8 cellular contexts compared by ENCODE assay signal in the genomic region with DNA sequence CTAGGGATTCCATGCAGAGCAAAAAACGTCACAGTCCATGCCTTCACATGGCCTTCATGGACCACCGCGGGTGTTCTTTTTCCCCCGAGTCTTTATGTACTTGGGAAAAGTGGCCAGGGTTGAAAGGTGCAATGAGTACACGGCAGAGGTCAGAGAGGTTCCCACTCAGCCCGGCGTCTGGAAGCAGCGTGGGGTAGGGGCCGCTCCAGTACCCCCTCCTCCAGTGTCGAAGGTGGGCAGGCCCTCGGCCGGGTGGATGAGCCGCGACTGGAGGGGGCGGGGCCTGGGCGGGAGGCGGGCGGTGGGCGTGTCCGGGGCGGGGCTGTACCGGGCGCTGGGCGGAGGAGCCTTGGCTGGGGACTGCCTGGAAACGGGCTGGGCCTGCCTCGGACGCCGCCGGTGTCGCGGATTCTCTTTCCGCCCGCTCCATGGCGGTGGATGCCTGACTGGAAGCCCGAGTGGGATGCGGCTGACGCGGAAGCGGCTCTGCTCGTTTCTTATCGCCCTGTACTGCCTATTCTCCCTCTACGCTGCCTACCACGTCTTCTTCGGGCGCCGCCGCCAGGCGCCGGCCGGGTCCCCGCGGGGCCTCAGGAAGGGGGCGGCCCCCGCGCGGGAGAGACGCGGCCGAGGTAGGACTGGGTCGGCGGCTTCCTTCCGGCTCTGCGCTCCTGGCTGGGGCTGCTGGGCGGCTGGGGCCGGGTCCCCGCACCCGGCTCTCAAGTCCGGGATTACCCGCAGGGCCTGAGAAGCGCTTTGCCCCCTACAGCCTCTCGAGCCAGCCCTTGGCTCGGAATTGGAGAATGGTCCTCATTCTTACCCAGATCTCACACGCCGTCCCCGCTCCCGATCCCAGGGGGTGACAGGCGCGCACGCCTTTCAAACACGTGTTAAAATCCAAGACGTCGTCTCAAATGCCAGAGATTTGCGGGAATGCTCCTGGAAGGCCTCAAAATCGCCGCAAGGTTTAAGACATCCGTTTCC. TPM values are rescaled to one million over a fixed set of nuclear protein-coding genes. Genes with fewer than 3 reads are reported as not detected.
DNase-seq lines count a peak whose midpoint lies in the region; ATAC-seq, FAIRE-seq and TF ChIP-seq lines count a peak whose summit lies in the region.

A gene with protein sequence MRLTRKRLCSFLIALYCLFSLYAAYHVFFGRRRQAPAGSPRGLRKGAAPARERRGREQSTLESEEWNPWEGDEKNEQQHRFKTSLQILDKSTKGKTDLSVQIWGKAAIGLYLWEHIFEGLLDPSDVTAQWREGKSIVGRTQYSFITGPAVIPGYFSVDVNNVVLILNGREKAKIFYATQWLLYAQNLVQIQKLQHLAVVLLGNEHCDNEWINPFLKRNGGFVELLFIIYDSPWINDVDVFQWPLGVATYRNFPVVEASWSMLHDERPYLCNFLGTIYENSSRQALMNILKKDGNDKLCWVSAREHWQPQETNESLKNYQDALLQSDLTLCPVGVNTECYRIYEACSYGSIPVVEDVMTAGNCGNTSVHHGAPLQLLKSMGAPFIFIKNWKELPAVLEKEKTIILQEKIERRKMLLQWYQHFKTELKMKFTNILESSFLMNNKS (plus strand): TSS at position 412 of the 984 bp plus-strand sequence. CDS start 52 bp downstream, at position 464.

- H3K9me3 Mint-ChIP-seq in activated CD4-positive, alpha-beta T cell treated with anti-CD3 and anti-CD28 coated beads, Interleukin-2, amount 10 ng/mL, durations not matched to agents 7 days and 5 days, result no peaks in the 10 kb centered on the region

- peak within 1 kb of the TSS; percentile 84 for H3K27ac ChIP-seq in BLaER1
- H3K27ac ChIP-seq in coronary artery, result peak within 1 kb of the TSS; percentile 90 to 95

- POLR2A ChIA-PET in activated CD4-positive, alpha-beta T cell treated with anti-CD3 and anti-CD28 coated beads, Interleukin-2, amount 10 ng/mL, durations not matched to agents 7 days and 5 days (lab: Charles Lee), result no interaction called here

- FAIRE-seq in GM19239 (lab: Jason Lieb, UNC), result peak; percentile 93

- peak within 1 kb of the TSS; percentile 85 for H3K4me2 ChIP-seq in BLaER1

- DNase-seq in GM19239 (ENCODE audit: insufficient read length, low spot score), result peak; percentile 85
- peak; percentile 87 for DNase-seq in NCI-H526 treated with DMSO at 0.1 percent for 48 hours (lab: John Stamatoyannopoulos, UW)
- DNase-seq in activated CD4-positive, alpha-beta T cell treated with anti-CD3 and anti-CD28 coated beads, Interleukin-2, amount 10 ng/mL, durations not matched to agents 7 days and 5 days, result peak; percentile 82
- peak; percentile 93 for DNase-seq in coronary artery (ENCODE audit: low spot score)
- peak; percentile 92 for DNase-seq in left kidney (ENCODE audit: low read depth, low spot score)
- DNase-seq in stimulated activated CD4-positive, alpha-beta T cell treated with anti-CD3 and anti-CD28 coated beads, Interleukin-2, amount 100 ng/mL, for 4 hours (ENCODE audit: low read depth), result peak; percentile 69

- H3K36me3 Mint-ChIP-seq in activated CD4-positive, alpha-beta T cell treated with anti-CD3 and anti-CD28 coated beads, Interleukin-2, amount 10 ng/mL, durations not matched to agents 7 days and 5 days (ENCODE audit: low read depth), result peaks cover 21% of the 10 kb centered on the region

- peaks cover 4% of the 10 kb centered on the region for H3K27me3 Mint-ChIP-seq in activated CD4-positive, alpha-beta T cell treated with anti-CD3 and anti-CD28 coated beads, Interleukin-2, amount 10 ng/mL, durations not matched to agents 7 days and 5 days

- no peak for TF ChIP-seq CTCF in coronary artery (IDR thresholded peaks at IDR 0.05)

- H3K36me3 ChIP-seq in BLaER1, result peaks cover 27% of the 10 kb centered on the region

- H3K9me3 ChIP-seq in BLaER1, result no peaks in the 10 kb centered on the region

- H3K27ac Mint-ChIP-seq in activated CD4-positive, alpha-beta T cell treated with anti-CD3 and anti-CD28 coated beads, Interleukin-2, amount 10 ng/mL, durations not matched to agents 7 days and 5 days, result peak within 1 kb of the TSS; percentile 91

- H4K20me1 ChIP-seq in BLaER1, result no peaks in the 10 kb centered on the region

- ATAC-seq in HG03442 (IDR thresholded peaks at IDR 0.05; ENCODE audit: unreplicated experiment), result peak; percentile 93

- H3K4me1 Mint-ChIP-seq in activated CD4-positive, alpha-beta T cell treated with anti-CD3 and anti-CD28 coated beads, Interleukin-2, amount 10 ng/mL, durations not matched to agents 7 days and 5 days, result peaks cover 25% of the 10 kb centered on the region

- peak within 1 kb of the TSS; percentile 96 for H3K4me3 Mint-ChIP-seq in activated CD4-positive, alpha-beta T cell treated with anti-CD3 and anti-CD28 coated beads, Interleukin-2, amount 10 ng/mL, durations not matched to agents 7 days and 5 days

- peak within 1 kb of the TSS; percentile 86 for H3K9ac ChIP-seq in BLaER1

- peak within 1 kb of the TSS; percentile 83 for H3K4me3 ChIP-seq in BLaER1
- H3K4me3 ChIP-seq in coronary artery, result peak within 1 kb of the TSS; percentile 91

- CTCF ChIA-PET in activated CD4-positive, alpha-beta T cell treated with anti-CD3 and anti-CD28 coated beads, Interleukin-2, amount 10 ng/mL, durations not matched to agents 7 days and 5 days (lab: Charles Lee), result no interaction called here

- H3K27me3 ChIP-seq in BLaER1, result no peaks in the 10 kb centered on the region

- H3K4me1 ChIP-seq in BLaER1, result peaks cover 14% of the 10 kb centered on the region

RNA-seq across cellular contexts. Expression of the gene that starts here (rescaled TPM):
- 10 to 100 TPM; 11.2 TPM for total RNA-seq in activated CD4-positive, alpha-beta T cell treated with anti-CD3 and anti-CD28 coated beads, Interleukin-2, amount 10 ng/mL, durations not matched to agents 7 days and 5 days

Comparison
In these comparisons a context has a peak if more than half of its experiments do, and no peak if none do; other contexts are left out.
1. Peak in every context shown above with its lines: DNase-seq, ATAC-seq, H3K4me3 ChIP-seq and H3K27ac ChIP-seq.